8 cellular contexts compared by ENCODE assay signal in genomic region chr6:132715204-132715603, GRCh38. TPM values are rescaled to one million over a fixed set of nuclear protein-coding genes. Genes with fewer than 3 reads are reported as not detected.
A peak's percentile ranks its signal among the peaks of the same experiment; 100 is the strongest.
DNase-seq lines count a peak whose midpoint lies in the region; ATAC-seq and TF ChIP-seq lines count a peak whose summit lies in the region.

No MANE protein-coding gene starts in this region.

- 57% methylated on average over 5 of the region's 5 CpGs for WGBS in liver

- H3K36me3 ChIP-seq in liver (ENCODE audit: control insufficient read depth in 4 of 4, insufficient read depth in 3 of 4, low read depth in 1 of 4, low read length in 3 of 4) = no peaks in the 10 kb centered on the region

- H3K36me3 Mint-ChIP-seq in chondrocyte (ENCODE audit: low read depth) = no peaks in the 10 kb centered on the region
- no peaks in the 10 kb centered on the region for H3K36me3 Mint-ChIP-seq in stimulated activated memory B cell treated with anti-CD40 and anti-IgM and Interleukin-4, amounts not matched to agents 10 μg/mL and 1 μg/mL and 100 μg/mL, for 72 hours
- no peaks in the 10 kb centered on the region for H3K36me3 Mint-ChIP-seq in activated naive CD4-positive, alpha-beta T cell treated with anti-CD3 and anti-CD28 coated beads, Interleukin-2, amount 50 U/mL, for 72 hours

- H3K4me1 ChIP-seq in liver (ENCODE audit: control insufficient read depth in 4 of 4, insufficient read depth in 4 of 4, low read length in 3 of 4) = peaks cover 6 to 53% (median 20%) of the 10 kb centered on the region in 4 donors

- no peak for ATAC-seq in stimulated activated memory B cell treated with anti-CD40 and anti-IgM and Interleukin-4, amounts not matched to agents 10 μg/mL and 1 μg/mL and 100 μg/mL, for 72 hours
- no peak for ATAC-seq in activated naive CD4-positive, alpha-beta T cell treated with anti-CD3 and anti-CD28 coated beads, Interleukin-2, amount 50 U/mL, for 72 hours

- H3K27ac Mint-ChIP-seq in chondrocyte (ENCODE audit: unreplicated experiment) = no peak overlapping the region
- no peak overlapping the region for H3K27ac Mint-ChIP-seq in stimulated activated memory B cell treated with anti-CD40 and anti-IgM and Interleukin-4, amounts not matched to agents 10 μg/mL and 1 μg/mL and 100 μg/mL, for 72 hours
- no peak overlapping the region for H3K27ac Mint-ChIP-seq in activated naive CD4-positive, alpha-beta T cell treated with anti-CD3 and anti-CD28 coated beads, Interleukin-2, amount 50 U/mL, for 72 hours

- DNase-seq in AG20443 (ENCODE audit: low spot score) (peak; percentile 58), LNCaP clone FGC (ENCODE audit: low read depth) (peak; percentile 67), chondrocyte (ENCODE audit: low spot score) (no peak), NCI-H1092 (lab: John Stamatoyannopoulos, UW) (no peak), SKM-1 treated with dmso at 0.1 percent for 144 hours (lab: John Stamatoyannopoulos, UW; ENCODE audit: unreplicated experiment) (no peak)
- no peak for DNase-seq in activated naive CD4-positive, alpha-beta T cell treated with anti-CD3 and anti-CD28 coated beads, Interleukin-2, amount 50 U/mL, for 72 hours (ENCODE audit: low spot score in 2 of 2)

- H3K9me3 ChIP-seq in liver (ENCODE audit: control insufficient read depth in 4 of 4, low read length in 3 of 4) = no peaks in the 10 kb centered on the region

- peak overlapping the region in 1 of 2 donors; percentile 18 for H3K9ac ChIP-seq in liver (ENCODE audit: low read depth in 1 of 2, low read length in 2 of 2)

- no peaks in the 10 kb centered on the region for H3K27me3 ChIP-seq in liver (ENCODE audit: control insufficient read depth in 4 of 4, insufficient read depth in 4 of 4, low read length in 3 of 4)

- no peak overlapping the region for H3K4me3 ChIP-seq in LNCaP clone FGC (ENCODE audit: low read depth, low read length)
- H3K4me3 ChIP-seq in liver (ENCODE audit: low read depth in 1 of 3, low read length in 3 of 3) = no peak overlapping the region

- peak; percentile 93 for TF ChIP-seq CTCF in LNCaP clone FGC (IDR thresholded peaks at IDR 0.05; ENCODE audit: control insufficient read depth, extremely low read depth, insufficient read depth)
- peak; percentile 52 for TF ChIP-seq CTCF in chondrocyte (IDR thresholded peaks at IDR 0.05)
- peak; percentile 49 for TF ChIP-seq CTCF in liver (IDR thresholded peaks at IDR 0.05; ENCODE audit: low read depth, low read length, missing input control)

- H3K27ac ChIP-seq in liver (ENCODE audit: low read depth in 1 of 2, low read length in 2 of 2) = peak overlapping the region; percentile 72 to 93

- no peaks in the 10 kb centered on the region for H3K27me3 Mint-ChIP-seq in chondrocyte (ENCODE audit: low read depth)
- H3K27me3 Mint-ChIP-seq in stimulated activated memory B cell treated with anti-CD40 and anti-IgM and Interleukin-4, amounts not matched to agents 10 μg/mL and 1 μg/mL and 100 μg/mL, for 72 hours = peaks cover 26% of the 10 kb centered on the region

- peak; percentile 86 to 88 for TF ChIP-seq RAD21 in liver (IDR thresholded peaks at IDR 0.05)

- H3K4me3 Mint-ChIP-seq in chondrocyte (ENCODE audit: unreplicated experiment) = no peak overlapping the region
- H3K4me3 Mint-ChIP-seq in stimulated activated memory B cell treated with anti-CD40 and anti-IgM and Interleukin-4, amounts not matched to agents 10 μg/mL and 1 μg/mL and 100 μg/mL, for 72 hours = no peak overlapping the region

- no peaks in the 10 kb centered on the region for H3K4me1 Mint-ChIP-seq in chondrocyte (ENCODE audit: low read depth)
- H3K4me1 Mint-ChIP-seq in stimulated activated memory B cell treated with anti-CD40 and anti-IgM and Interleukin-4, amounts not matched to agents 10 μg/mL and 1 μg/mL and 100 μg/mL, for 72 hours = peaks cover 6% of the 10 kb centered on the region

- no peaks in the 10 kb centered on the region for H3K9me3 Mint-ChIP-seq in chondrocyte (ENCODE audit: low read depth)
- H3K9me3 Mint-ChIP-seq in stimulated activated memory B cell treated with anti-CD40 and anti-IgM and Interleukin-4, amounts not matched to agents 10 μg/mL and 1 μg/mL and 100 μg/mL, for 72 hours = no peaks in the 10 kb centered on the region
- H3K9me3 Mint-ChIP-seq in activated naive CD4-positive, alpha-beta T cell treated with anti-CD3 and anti-CD28 coated beads, Interleukin-2, amount 50 U/mL, for 72 hours = no peaks in the 10 kb centered on the region

TF ChIP-seq in liver, 16 proteins besides CTCF, POLR2A, EP300 and RAD21:
- TF ChIP-seq FOXA1 (IDR thresholded peaks at IDR 0.05) = no peak
- TF ChIP-seq YY1 (IDR thresholded peaks at IDR 0.05) = peak; percentile 38
- TF ChIP-seq SP1 (IDR thresholded peaks at IDR 0.05) = peak; percentile 28
- TF ChIP-seq HNF4A (conservative IDR thresholded peaks at IDR 0.05) = peak; percentile 44 to 58
- TF ChIP-seq FOXA2 (IDR thresholded peaks at IDR 0.05) = no peak
- TF ChIP-seq RXRA (IDR thresholded peaks at IDR 0.05) = peak in 1 of 2 donors; percentile 46

RNA-seq across cellular contexts. Expression of gene VNN1, which starts 1.3 kb away (rescaled TPM):
- total RNA-seq in chondrocyte (not detected in 3 replicates), liver (100 to 1,000 TPM in 1 of 2 donors, 1 to 10 TPM in 1; 2.7 to 132 TPM)
- 10 to 100 TPM; 54.9 to 62.6 TPM for polyA plus RNA-seq in liver
- total RNA-seq in activated naive CD4-positive, alpha-beta T cell treated with anti-CD3 and anti-CD28 coated beads, Interleukin-2, amount 50 U/mL, for 72 hours = not detected

RNA-seq across cellular contexts. Expression of gene VNN2, which starts 42.5 kb away (rescaled TPM):
- total RNA-seq in chondrocyte (not detected in 3 replicates), liver (10 to 100 TPM; 17.6 to 22.0 TPM)
- 1 to 10 TPM; 1.6 to 4.6 TPM for polyA plus RNA-seq in liver
- 10 to 100 TPM; 11.4 to 19.3 TPM for total RNA-seq in activated naive CD4-positive, alpha-beta T cell treated with anti-CD3 and anti-CD28 coated beads, Interleukin-2, amount 50 U/mL, for 72 hours

RNA-seq across cellular contexts. Expression of gene TAAR1, which starts 56.2 kb away (rescaled TPM):
- total RNA-seq in chondrocyte = not detected in 3 replicates
- total RNA-seq in liver = not detected
- polyA plus RNA-seq in liver = not detected
- total RNA-seq in activated naive CD4-positive, alpha-beta T cell treated with anti-CD3 and anti-CD28 coated beads, Interleukin-2, amount 50 U/mL, for 72 hours = not detected

Comparison
In these comparisons a context has a peak if more than half of its experiments do, and no peak if none do; other contexts are left out.
1. DNase-seq: peak in AG20443 (single experiment) and LNCaP clone FGC (single experiment); none in chondrocyte (single experiment), NCI-H1092 (single experiment), SKM-1 treated with dmso at 0.1 percent for 144 hours (single experiment) and activated naive CD4-positive, alpha-beta T cell treated with anti-CD3 and anti-CD28 coated beads, Interleukin-2, amount 50 U/mL, for 72 hours (0 of 2).
2. RNA of gene VNN2, which starts 42.5 kb away (total RNA-seq): 17.6 to 22.0 TPM in liver and 11.4 to 19.3 TPM in activated naive CD4-positive, alpha-beta T cell treated with anti-CD3 and anti-CD28 coated beads, Interleukin-2, amount 50 U/mL, for 72 hours; not detected in chondrocyte; every median in the first group is over 10 times any median in the second.
3. Peak in every context shown above with its lines, with median percentiles within 50 percentile points of each other: CTCF ChIP-seq.